In genomic region chr9:35254237-35254636, GRCh38 we compare ENCODE assay signal across 23 cellular contexts.
DNase-seq lines count a peak whose midpoint lies in the region.
"Had no signal": no experiment of that assay in that cellular context is flagged by ENCODE, and none has a peak within 500 bp of the region (broad histone marks: within the 10 kb centered on the region; RNA-seq: fewer than 3 reads in every experiment).

No MANE protein-coding gene starts in this region.

- peaks cover 5 to 6% of the 10 kb centered on the region in 2 donors for H3K27me3 Mint-ChIP-seq in CD4-positive, alpha-beta memory T cell

- H3K27ac ChIP-seq in CD4-positive, alpha-beta memory T cell (ENCODE audit: low read depth, low read length), result no peak overlapping the region
- H3K27ac ChIP-seq: brain microvascular endothelial cell, neutrophil, skin epidermis, thyroid gland had no signal

- H3K4me3 Mint-ChIP-seq in CD4-positive, alpha-beta memory T cell, result no peak overlapping the region
- H3K4me3 Mint-ChIP-seq: CD8-positive, alpha-beta memory T cell; H9; stimulated activated naive B cell treated with anti-CD40 and anti-IgM and Interleukin-4, amounts not matched to agents 10 μg/mL and 1 μg/mL and 100 μg/mL, for 72 hours; T-helper 1 cell treated with Interleukin-12 subunit alpha and Interleukin-12 subunit beta and Interleukin-4 antibody, amounts not matched to agents 30 μg/mL and 1 μg/mL, for 36 hours had no signal

- DNase-seq in COR-L47 (lab: John Stamatoyannopoulos, UW), result peak; percentile 21
- DNase-seq in H7, result peak; percentile 1
- peak; percentile 64 for DNase-seq in NCI-H345 (lab: John Stamatoyannopoulos, UW)
- peak; percentile 38 for DNase-seq in foreskin melanocyte
- no peak for DNase-seq in cerebellum (ENCODE audit: low spot score)
- DNase-seq in CD4-positive, alpha-beta memory T cell, result no peak
- no peak for DNase-seq in NCI-H2171 (lab: John Stamatoyannopoulos, UW)
- DNase-seq: activated CD4-positive, alpha-beta T cell treated with anti-CD3 and anti-CD28 coated beads, Interleukin-2, amount 50 U/mL, for 1 hour; activated gamma-delta T cell; brain microvascular endothelial cell; CD8-positive, alpha-beta memory T cell; cortex of kidney; H9; Kasumi-1; NCI-H1417 treated with DMSO at 0.1 percent for 48 hours; NCI-H524; SHP77 treated with DMSO at 0.1 percent for 48 hours; stimulated activated CD4-positive, alpha-beta T cell treated with anti-CD3 and anti-CD28 coated beads, Interleukin-2, amount 100 ng/mL, for 24 hours; stimulated activated naive B cell treated with anti-CD40 and anti-IgM and Interleukin-4, amounts not matched to agents 10 μg/mL and 1 μg/mL and 100 μg/mL, for 72 hours; thyroid gland had no signal

- no peaks in the 10 kb centered on the region for H3K4me1 Mint-ChIP-seq in CD4-positive, alpha-beta memory T cell
- H3K4me1 Mint-ChIP-seq: CD8-positive, alpha-beta memory T cell; stimulated activated naive B cell treated with anti-CD40 and anti-IgM and Interleukin-4, amounts not matched to agents 10 μg/mL and 1 μg/mL and 100 μg/mL, for 72 hours had no signal

- H3K27ac Mint-ChIP-seq in CD4-positive, alpha-beta memory T cell, result no peak overlapping the region
- H3K27ac Mint-ChIP-seq: CD8-positive, alpha-beta memory T cell; H9; T-helper 1 cell treated with Interleukin-12 subunit alpha and Interleukin-12 subunit beta and Interleukin-4 antibody, amounts not matched to agents 30 μg/mL and 1 μg/mL, for 36 hours had no signal

- H3K36me3 ChIP-seq in H7 (replicated peaks; ENCODE audit: control insufficient read depth, insufficient read depth, low read length), result no peaks in the 10 kb centered on the region
- no peaks in the 10 kb centered on the region for H3K36me3 ChIP-seq in CD4-positive, alpha-beta memory T cell (ENCODE audit: insufficient read depth, low read length)
- H3K36me3 ChIP-seq: brain microvascular endothelial cell, neutrophil, thyroid gland had no signal

- CTCF ChIA-PET in CD4-positive, alpha-beta memory T cell (lab: Charles Lee; ENCODE audit: partially characterized antibody), result no interaction called here

- no peaks in the 10 kb centered on the region for H3K27me3 ChIP-seq in H7 (ENCODE audit: control insufficient read depth, insufficient read depth, low read length)
- no peaks in the 10 kb centered on the region for H3K27me3 ChIP-seq in CD4-positive, alpha-beta memory T cell (ENCODE audit: insufficient read depth, low read length)
- H3K27me3 ChIP-seq: brain microvascular endothelial cell, neutrophil, thyroid gland had no signal

- POLR2A ChIA-PET in CD4-positive, alpha-beta memory T cell (lab: Charles Lee; ENCODE audit: partially characterized antibody), result no interaction called here

- no peaks in the 10 kb centered on the region for H3K36me3 Mint-ChIP-seq in CD4-positive, alpha-beta memory T cell
- H3K36me3 Mint-ChIP-seq: CD8-positive, alpha-beta memory T cell; stimulated activated naive B cell treated with anti-CD40 and anti-IgM and Interleukin-4, amounts not matched to agents 10 μg/mL and 1 μg/mL and 100 μg/mL, for 72 hours had no signal

- no peaks in the 10 kb centered on the region for H3K4me1 ChIP-seq in CD4-positive, alpha-beta memory T cell (ENCODE audit: insufficient read depth, low read length)
- H3K4me1 ChIP-seq: thyroid gland had no signal

- H3K9me3 Mint-ChIP-seq in CD4-positive, alpha-beta memory T cell, result no peaks in the 10 kb centered on the region
- H3K9me3 Mint-ChIP-seq: CD8-positive, alpha-beta memory T cell; H9; stimulated activated naive B cell treated with anti-CD40 and anti-IgM and Interleukin-4, amounts not matched to agents 10 μg/mL and 1 μg/mL and 100 μg/mL, for 72 hours; T-helper 1 cell treated with Interleukin-12 subunit alpha and Interleukin-12 subunit beta and Interleukin-4 antibody, amounts not matched to agents 30 μg/mL and 1 μg/mL, for 36 hours had no signal

- H3K9me3 ChIP-seq in CD4-positive, alpha-beta memory T cell (ENCODE audit: control insufficient read depth in 1 of 2, low read length in 2 of 2), result no peaks in the 10 kb centered on the region
- H3K9me3 ChIP-seq: neutrophil, thyroid gland had no signal

- H3K4me3 ChIP-seq in H7 (ENCODE audit: insufficient read depth, low read depth, low read length), result no peak overlapping the region
- no peak overlapping the region for H3K4me3 ChIP-seq in CD4-positive, alpha-beta memory T cell (ENCODE audit: low read length in 2 of 2)
- H3K4me3 ChIP-seq: skin epidermis, thyroid gland had no signal

- intact Hi-C loops in CD4-positive, alpha-beta memory T cell (cut with micrococcal nuclease), result no loop called here

Comparison
In these comparisons a context has a peak if more than half of its experiments do, and no peak if none do; other contexts are left out.
1. DNase-seq: peak in COR-L47 (single experiment), H7 (single experiment), NCI-H345 (single experiment) and foreskin melanocyte (single experiment); none in cerebellum (single experiment), CD4-positive, alpha-beta memory T cell (0 of 5) and NCI-H2171 (single experiment).